ENCODE assay signal across 8 cellular contexts in genomic region chr3:19946291-19946831, GRCh38.
DNase-seq lines count a peak whose midpoint lies in the region; ATAC-seq lines count a peak whose summit lies in the region.

No MANE protein-coding gene starts in this region.

- no peaks in the 10 kb centered on the region for H3K27me3 ChIP-seq in mucosa of rectum (ENCODE audit: control insufficient read depth in 2 of 2, insufficient read depth in 2 of 2, low read length in 2 of 2)

- peak overlapping the region; percentile 93 for H3K4me3 Mint-ChIP-seq in dendritic cell treated with granulocyte-macrophage colony-stimulating factor and Interleukin-4, amounts not matched to agents 40 ng/mL and 50 ng/mL, for 4 days

- peaks cover 0 to 4% of the 10 kb centered on the region in 2 donors for H3K36me3 ChIP-seq in mucosa of rectum (ENCODE audit: control insufficient read depth in 2 of 2, insufficient read depth in 2 of 2, low read length in 2 of 2)

- H3K9me3 ChIP-seq in mucosa of rectum (ENCODE audit: control insufficient read depth in 2 of 2, low read length in 2 of 2): no peaks in the 10 kb centered on the region

- peaks cover 20 to 22% of the 10 kb centered on the region in 2 donors for H3K4me1 ChIP-seq in mucosa of rectum (ENCODE audit: control insufficient read depth in 2 of 2, insufficient read depth in 2 of 2, low read length in 2 of 2)

- peak overlapping the region; percentile 98 for H3K27ac Mint-ChIP-seq in dendritic cell treated with granulocyte-macrophage colony-stimulating factor and Interleukin-4, amounts not matched to agents 40 ng/mL and 50 ng/mL, for 4 days

- peaks cover 40% of the 10 kb centered on the region for H3K36me3 Mint-ChIP-seq in dendritic cell treated with granulocyte-macrophage colony-stimulating factor and Interleukin-4, amounts not matched to agents 40 ng/mL and 50 ng/mL, for 4 days (ENCODE audit: low read depth)

- DNase-seq in NOMO-1 treated with dmso at 0.1 percent for 144 hours (lab: John Stamatoyannopoulos, UW; ENCODE audit: unreplicated experiment) (peak; percentile 68), NCI-H187 (lab: John Stamatoyannopoulos, UW) (no peak), DMS153 treated with DMSO at 0.1 percent for 48 hours (lab: John Stamatoyannopoulos, UW; ENCODE audit: unreplicated experiment) (no peak)
- DNase-seq in activated effector memory CD4-positive, alpha-beta T cell treated with Interleukin-2 at 50 U/mL for 16 hours: no peak

- intact Hi-C loops in dendritic cell treated with granulocyte-macrophage colony-stimulating factor and Interleukin-4, amounts not matched to agents 40 ng/mL and 50 ng/mL, for 4 days (cut with micrococcal nuclease): loop anchor here (2.0 to 5.0 kb wide), 4 partner anchors 46 to 241 kb away; partner anchors contain the start of gene SGO1

- H3K27me3 Mint-ChIP-seq in dendritic cell treated with granulocyte-macrophage colony-stimulating factor and Interleukin-4, amounts not matched to agents 40 ng/mL and 50 ng/mL, for 4 days: no peaks in the 10 kb centered on the region

- ATAC-seq in GM18508 (IDR thresholded peaks at IDR 0.05; ENCODE audit: insufficient read depth, unreplicated experiment) (peak; percentile 6), HG02588 (IDR thresholded peaks at IDR 0.05; ENCODE audit: unreplicated experiment) (peak; percentile 1)

- H3K4me3 ChIP-seq in mucosa of rectum (ENCODE audit: low read length in 2 of 2): peak overlapping the region; percentile 96 to 98

- no peaks in the 10 kb centered on the region for H3K9me3 Mint-ChIP-seq in dendritic cell treated with granulocyte-macrophage colony-stimulating factor and Interleukin-4, amounts not matched to agents 40 ng/mL and 50 ng/mL, for 4 days

- H3K9ac ChIP-seq in mucosa of rectum (ENCODE audit: low read depth in 1 of 2, low read length in 2 of 2): peak overlapping the region; percentile 93 to 99

- H3K27ac ChIP-seq in mucosa of rectum (ENCODE audit: low read depth in 2 of 2, low read length in 2 of 2): peak overlapping the region; percentile 98 to 99

- H3K4me1 Mint-ChIP-seq in dendritic cell treated with granulocyte-macrophage colony-stimulating factor and Interleukin-4, amounts not matched to agents 40 ng/mL and 50 ng/mL, for 4 days (ENCODE audit: low read depth): peaks cover 22% of the 10 kb centered on the region
